13 cellular contexts compared by ENCODE assay signal in genomic region chr18:22551536-22552151, GRCh38.
DNase-seq lines count a peak whose midpoint lies in the region; ATAC-seq, FAIRE-seq and TF ChIP-seq lines count a peak whose summit lies in the region.
"Had no signal": no experiment of that assay in that cellular context is flagged by ENCODE, and none has a peak within 500 bp of the region (broad histone marks: within the 10 kb centered on the region; RNA-seq: fewer than 3 reads in every experiment).

No MANE protein-coding gene starts in this region.

- no peaks in the 10 kb centered on the region for H4K20me1 ChIP-seq in endothelial cell of umbilical vein (replicated peaks; ENCODE audit: control insufficient read depth, extremely low read depth, insufficient read depth, low read length)

- H3K27me3 ChIP-seq in Panc1 (ENCODE audit: control insufficient read depth, insufficient read depth, low read length) (0 out of 2 replicates have a peak, but pooled peaks cover 2% of the 10 kb centered on the region), endothelial cell of umbilical vein (ENCODE audit: control insufficient read depth in 2 of 2, insufficient read depth in 2 of 2, low read length in 2 of 2) (no peaks in the 10 kb centered on the region)

- dilution Hi-C loops in endothelial cell of umbilical vein (cut with MboI; ENCODE audit: extremely low pct_ligation_motif_present, low sequenced_read_pairs): no loop called here

- H2AFZ ChIP-seq in endothelial cell of umbilical vein (ENCODE audit: low read depth, low read length): no peak overlapping the region

- in situ Hi-C loops in Panc1 (cut with HindIII; ENCODE audit: low pct_unique_long_range_greater_than_20kb, low sequenced_read_pairs): no loop called here

- CTCF ChIA-PET in Panc1 (lab: Charles Lee): no interaction called here
- CTCF ChIA-PET in endothelial cell of umbilical vein (lab: Charles Lee): no interaction called here

- H3K4me3 ChIP-seq in Panc1 (ENCODE audit: low read depth in 2 of 2, low read length in 2 of 2) (no peak overlapping the region), endothelial cell of umbilical vein (replicated peaks in 1 of 3; ENCODE audit: insufficient read depth in 1 of 3, low read depth in 1 of 3, low read length in 3 of 3) (no peak overlapping the region)

- H3K79me2 ChIP-seq in endothelial cell of umbilical vein (ENCODE audit: control insufficient read depth, insufficient read depth, low read length): no peaks in the 10 kb centered on the region

- H3K27ac ChIP-seq in Panc1 (ENCODE audit: low read length) (no peak overlapping the region), endothelial cell of umbilical vein (ENCODE audit: insufficient read depth, low read depth, low read length) (peak overlapping the region; percentile 79)

- peak overlapping the region; percentile 68 for H3K4me2 ChIP-seq in endothelial cell of umbilical vein (ENCODE audit: insufficient read depth, low read length)

- TF ChIP-seq CTCF in Panc1 (IDR thresholded peaks at IDR 0.05) (no peak), endothelial cell of umbilical vein (IDR thresholded peaks at IDR 0.05; ENCODE audit: extremely low read depth in 1 of 2, insufficient read depth in 1 of 2, low read depth in 1 of 2, low read length in 2 of 2) (no peak), omental fat pad (IDR thresholded peaks at IDR 0.05) (no peak)

- H3K4me1 ChIP-seq in Panc1 (ENCODE audit: control insufficient read depth, insufficient read depth, low read length) (no peaks in the 10 kb centered on the region), endothelial cell of umbilical vein (ENCODE audit: control insufficient read depth, extremely low read depth, insufficient read depth, low read length) (peaks cover 31% of the 10 kb centered on the region)

- no TSS peak for BruUV-seq in Panc1 (replicated peaks; lab: Mats Ljungman, UMichigan)
- TSS peak; percentile 84 for BruUV-seq in endothelial cell of umbilical vein (replicated peaks; lab: Mats Ljungman, UMichigan)

- no peaks in the 10 kb centered on the region for H3K4me1 Mint-ChIP-seq in T-helper 2 cell treated with Interferon-gamma antibody and Interleukin-4, amounts not matched to agents 5 μg/mL and 100 μg/mL, for 36 hours (ENCODE audit: low read depth)
- H3K4me1 Mint-ChIP-seq: activated B cell treated with CpG ODN at 0.5 μM for 24 hours; natural killer cell; stimulated activated naive B cell treated with anti-CD40 and anti-IgM and Interleukin-4, amounts not matched to agents 10 μg/mL and 1 μg/mL and 100 μg/mL, for 72 hours had no signal

- peak; percentile 71 for ATAC-seq in Panc1
- peak; percentile 66 for ATAC-seq in omental fat pad (ENCODE audit: low FRiP score)
- ATAC-seq: natural killer cell; stimulated activated naive B cell treated with anti-CD40 and anti-IgM and Interleukin-4, amounts not matched to agents 10 μg/mL and 1 μg/mL and 100 μg/mL, for 72 hours had no signal

- peak; percentile 94 for DNase-seq in EL
- DNase-seq in Panc1 (ENCODE audit: low read depth, low spot score): no peak
- DNase-seq in endothelial cell of umbilical vein (ENCODE audit: low read depth, low spot score): peak; percentile 92
- DNase-seq in omental fat pad (ENCODE audit: low spot score): no peak
- DNase-seq in stimulated activated CD8-positive, alpha-beta memory T cell treated with anti-CD3 and anti-CD28 coated beads, Interleukin-4, amount 100 ng/mL, for 48 hours: no peak
- no peak for DNase-seq in T-helper 2 cell treated with Interferon-gamma antibody and Interleukin-4, amounts not matched to agents 5 μg/mL and 100 μg/mL, for 36 hours (ENCODE audit: low spot score)
- no peak for DNase-seq in frontal cortex (ENCODE audit: low spot score in 2 of 2)
- no peak for DNase-seq in NCI-H526 (lab: John Stamatoyannopoulos, UW)
- DNase-seq: activated B cell treated with CpG ODN at 0.5 μM for 24 hours; cortex of kidney; natural killer cell; NCI-H2107; stimulated activated naive B cell treated with anti-CD40 and anti-IgM and Interleukin-4, amounts not matched to agents 10 μg/mL and 1 μg/mL and 100 μg/mL, for 72 hours had no signal

- no peaks in the 10 kb centered on the region for H3K9me3 Mint-ChIP-seq in T-helper 2 cell treated with Interferon-gamma antibody and Interleukin-4, amounts not matched to agents 5 μg/mL and 100 μg/mL, for 36 hours
- H3K9me3 Mint-ChIP-seq: activated B cell treated with CpG ODN at 0.5 μM for 24 hours; natural killer cell; stimulated activated naive B cell treated with anti-CD40 and anti-IgM and Interleukin-4, amounts not matched to agents 10 μg/mL and 1 μg/mL and 100 μg/mL, for 72 hours had no signal

- intact Hi-C loops in Panc1 (cut with micrococcal nuclease; ENCODE audit: unreplicated experiment): loop anchor here (10.0 kb wide), 1 partner anchor 57 kb away; no protein-coding TSS in a partner anchor
- intact Hi-C loops in endothelial cell of umbilical vein (cut with micrococcal nuclease): loop anchor here (1.0 to 5.0 kb wide), 2 partner anchors 8 to 34 kb away; no protein-coding TSS in a partner anchor

- H3K9me3 ChIP-seq in Panc1 (ENCODE audit: control insufficient read depth, insufficient read depth, low read depth, low read length) (no peaks in the 10 kb centered on the region), endothelial cell of umbilical vein (replicated peaks; ENCODE audit: control insufficient read depth, insufficient read depth, low read length) (no peaks in the 10 kb centered on the region)

- peak; percentile 35 for TF ChIP-seq POLR2A in endothelial cell of umbilical vein (IDR thresholded peaks at IDR 0.05; ENCODE audit: low read depth, low read length)

- H3K27ac Mint-ChIP-seq in T-helper 2 cell treated with Interferon-gamma antibody and Interleukin-4, amounts not matched to agents 5 μg/mL and 100 μg/mL, for 36 hours: no peak overlapping the region
- H3K27ac Mint-ChIP-seq: activated B cell treated with CpG ODN at 0.5 μM for 24 hours; natural killer cell; stimulated activated naive B cell treated with anti-CD40 and anti-IgM and Interleukin-4, amounts not matched to agents 10 μg/mL and 1 μg/mL and 100 μg/mL, for 72 hours had no signal

- no peaks in the 10 kb centered on the region for H3K27me3 Mint-ChIP-seq in T-helper 2 cell treated with Interferon-gamma antibody and Interleukin-4, amounts not matched to agents 5 μg/mL and 100 μg/mL, for 36 hours (ENCODE audit: low read depth)

- H3K9me1 ChIP-seq in endothelial cell of umbilical vein (replicated peaks; ENCODE audit: control insufficient read depth, extremely low read depth, insufficient read depth, low read length): no peaks in the 10 kb centered on the region

- FAIRE-seq in endothelial cell of umbilical vein (lab: Jason Lieb, UNC) (peak; percentile 84), frontal cortex (lab: Jason Lieb, UNC) (no peak)

- no peaks in the 10 kb centered on the region for H3K36me3 Mint-ChIP-seq in T-helper 2 cell treated with Interferon-gamma antibody and Interleukin-4, amounts not matched to agents 5 μg/mL and 100 μg/mL, for 36 hours (ENCODE audit: low read depth)
- H3K36me3 Mint-ChIP-seq: natural killer cell; stimulated activated naive B cell treated with anti-CD40 and anti-IgM and Interleukin-4, amounts not matched to agents 10 μg/mL and 1 μg/mL and 100 μg/mL, for 72 hours had no signal

- H3K9ac ChIP-seq in endothelial cell of umbilical vein (replicated peaks; ENCODE audit: extremely low read depth, insufficient read depth, low read length): peak overlapping the region; percentile 59

- no peak overlapping the region for H3K4me3 Mint-ChIP-seq in T-helper 2 cell treated with Interferon-gamma antibody and Interleukin-4, amounts not matched to agents 5 μg/mL and 100 μg/mL, for 36 hours
- H3K4me3 Mint-ChIP-seq: activated B cell treated with CpG ODN at 0.5 μM for 24 hours; natural killer cell; stimulated activated naive B cell treated with anti-CD40 and anti-IgM and Interleukin-4, amounts not matched to agents 10 μg/mL and 1 μg/mL and 100 μg/mL, for 72 hours had no signal

- POLR2A ChIA-PET in Panc1 (lab: Charles Lee) (no interaction called here), endothelial cell of umbilical vein (lab: Charles Lee) (no interaction called here)

- H3K36me3 ChIP-seq in Panc1 (ENCODE audit: control insufficient read depth, insufficient read depth, low read length) (no peaks in the 10 kb centered on the region), endothelial cell of umbilical vein (ENCODE audit: control insufficient read depth in 2 of 2, extremely low read depth in 1 of 2, insufficient read depth in 2 of 2, low read length in 2 of 2) (no peaks in the 10 kb centered on the region)

TF ChIP-seq in endothelial cell of umbilical vein, 7 proteins besides CTCF, POLR2A, EP300 and RAD21:
- peak; percentile 50 for TF ChIP-seq GATA2 (IDR thresholded peaks at IDR 0.05; ENCODE audit: insufficient read depth, insufficient read length, low read depth, low read length)
- TF ChIP-seq MYC (IDR thresholded peaks at IDR 0.05; ENCODE audit: low read depth, low read length): no peak
- peak; percentile 99 for TF ChIP-seq FOS (IDR thresholded peaks at IDR 0.05; ENCODE audit: borderline replicate concordance, insufficient read depth, low read length)
- TF ChIP-seq POLR2AphosphoS5 (IDR thresholded peaks at IDR 0.05; ENCODE audit: insufficient read depth, low read depth, low read length): peak; percentile 69
- peak; percentile 93 for TF ChIP-seq JUN (IDR thresholded peaks at IDR 0.05; ENCODE audit: borderline replicate concordance, insufficient read depth, insufficient read length, low read depth)
- no peak for TF ChIP-seq EZH2 (IDR thresholded peaks at IDR 0.05; ENCODE audit: borderline replicate concordance, low read depth, low read length, severe bottlenecking)
- TF ChIP-seq MAX (IDR thresholded peaks at IDR 0.05; ENCODE audit: insufficient read depth, insufficient read length): no peak

Comparison
In these comparisons a context has a peak if more than half of its experiments do, and no peak if none do; other contexts are left out.
1. DNase-seq: peak in EL (single experiment) and endothelial cell of umbilical vein (single experiment); none in Panc1 (single experiment), omental fat pad (single experiment), stimulated activated CD8-positive, alpha-beta memory T cell treated with anti-CD3 and anti-CD28 coated beads, Interleukin-4, amount 100 ng/mL, for 48 hours (single experiment), T-helper 2 cell treated with Interferon-gamma antibody and Interleukin-4, amounts not matched to agents 5 μg/mL and 100 μg/mL, for 36 hours (single experiment), frontal cortex (0 of 2) and NCI-H526 (0 of 2).